In the genomic region with DNA sequence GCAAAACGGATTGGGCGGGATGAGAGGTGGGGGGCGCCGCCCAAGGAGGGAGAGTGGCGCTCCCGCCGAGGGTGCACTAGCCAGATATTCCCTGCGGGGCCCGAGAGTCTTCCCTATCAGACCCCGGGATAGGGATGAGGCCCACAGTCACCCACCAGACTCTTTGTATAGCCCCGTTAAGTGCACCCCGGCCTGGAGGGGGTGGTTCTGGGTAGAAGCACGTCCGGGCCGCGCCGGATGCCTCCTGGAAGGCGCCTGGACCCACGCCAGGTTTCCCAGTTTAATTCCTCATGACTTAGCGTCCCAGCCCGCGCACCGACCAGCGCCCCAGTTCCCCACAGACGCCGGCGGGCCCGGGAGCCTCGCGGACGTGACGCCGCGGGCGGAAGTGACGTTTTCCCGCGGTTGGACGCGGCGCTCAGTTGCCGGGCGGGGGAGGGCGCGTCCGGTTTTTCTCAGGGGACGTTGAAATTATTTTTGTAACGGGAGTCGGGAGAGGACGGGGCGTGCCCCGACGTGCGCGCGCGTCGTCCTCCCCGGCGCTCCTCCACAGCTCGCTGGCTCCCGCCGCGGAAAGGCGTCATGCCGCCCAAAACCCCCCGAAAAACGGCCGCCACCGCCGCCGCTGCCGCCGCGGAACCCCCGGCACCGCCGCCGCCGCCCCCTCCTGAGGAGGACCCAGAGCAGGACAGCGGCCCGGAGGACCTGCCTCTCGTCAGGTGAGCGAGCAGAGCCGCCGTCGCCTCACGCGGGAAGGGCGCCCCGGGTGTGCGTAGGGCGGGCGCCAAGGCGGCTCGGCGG, we compare ENCODE assay signal across 8 cellular contexts. TPM values are rescaled to one million over a fixed set of nuclear protein-coding genes. Genes with fewer than 3 reads are reported as not detected.
A peak's percentile ranks its signal among the peaks of the same experiment; 100 is the strongest.
DNase-seq lines count a peak whose midpoint lies in the region; ATAC-seq, FAIRE-seq and TF ChIP-seq lines count a peak whose summit lies in the region.

A gene (plus strand): TSS at position 421 of the 801 bp plus-strand sequence. CDS start 162 bp downstream, at position 583.

- H3K27me3 ChIP-seq in esophagus squamous epithelium = no peaks in the 10 kb centered on the region

- WGBS in esophagus squamous epithelium, 2 donors = 0% methylated on average over 3 of the region's 97 CpGs

- H3K27ac ChIP-seq in esophagus squamous epithelium = peak within 1 kb of the TSS; percentile 98 to 100 (median 100)

- no peak for FAIRE-seq in RCC 7860 (lab: Jason Lieb, UNC)

- H3K9me3 ChIP-seq in esophagus squamous epithelium = no peaks in the 10 kb centered on the region

- intact Hi-C loops in esophagus squamous epithelium (cut with DNase I) = no loop called here

- TF ChIP-seq CTCF in esophagus squamous epithelium (IDR thresholded peaks at IDR 0.05) = peak in 1 of 6 experiments; percentile 3

- DNase-seq in DMS53 (lab: John Stamatoyannopoulos, UW) (peak; percentile 90), RCC 7860 (ENCODE audit: low spot score) (peak; percentile 73), activated T-helper 1 cell treated with Interleukin-2 at 50 U/mL for 16 hours (ENCODE audit: low read depth) (peak; percentile 85), esophagus squamous epithelium (lab: John Stamatoyannopoulos, UW) (peak; percentile 47), myocyte (ENCODE audit: low read depth) (peak; percentile 94)
- DNase-seq in Jurkat, Clone E6-1 (ENCODE audit: low read depth, low spot score) = peak; percentile 89
- peak; percentile 75 to 86 for DNase-seq in stimulated activated CD8-positive, alpha-beta memory T cell treated with anti-CD3 and anti-CD28 coated beads, Interleukin-7, amount 100 ng/mL, for 4 hours (ENCODE audit: low read depth in 2 of 2)

- TF ChIP-seq POLR2A in esophagus squamous epithelium (IDR thresholded peaks at IDR 0.05) = peak in 3 of 4 donors; percentile 93 to 98 (median 96)

- H3K4me3 ChIP-seq in Jurkat, Clone E6-1 (ENCODE audit: low read length) = peak within 1 kb of the TSS; percentile 92
- H3K4me3 ChIP-seq in esophagus squamous epithelium = peak within 1 kb of the TSS; percentile 67 to 98 (median 88)

- peaks cover 8 to 39% (median 15%) of the 10 kb centered on the region in 3 donors for H3K4me1 ChIP-seq in esophagus squamous epithelium

- H3K36me3 ChIP-seq in esophagus squamous epithelium = peaks cover 0 to 13% (median 4%) of the 10 kb centered on the region in 3 donors

- peak; percentile 76 for ATAC-seq in GM21717 (IDR thresholded peaks at IDR 0.05; ENCODE audit: unreplicated experiment)

RNA-seq across cellular contexts. Expression of the gene that starts here (rescaled TPM):
- 85.9 TPM for polyA plus RNA-seq in Jurkat, Clone E6-1 (2012; ENCODE audit: insufficient read depth, insufficient read length)
- total RNA-seq in esophagus squamous epithelium (10 to 100 TPM; 23.0 to 62.6 (median 42.4) TPM), myocyte (54.2 and 58.1 TPM in 2 replicates)
- polyA plus RNA-seq in myocyte (2012) = 17.2 TPM

Comparison
In these comparisons a context has a peak if more than half of its experiments do, and no peak if none do; other contexts are left out.
1. Peak in every context shown above with its lines: DNase-seq, ATAC-seq, H3K4me3 ChIP-seq and H3K27ac ChIP-seq.